ENCODE assay signal across 25 cellular contexts in the genomic region with DNA sequence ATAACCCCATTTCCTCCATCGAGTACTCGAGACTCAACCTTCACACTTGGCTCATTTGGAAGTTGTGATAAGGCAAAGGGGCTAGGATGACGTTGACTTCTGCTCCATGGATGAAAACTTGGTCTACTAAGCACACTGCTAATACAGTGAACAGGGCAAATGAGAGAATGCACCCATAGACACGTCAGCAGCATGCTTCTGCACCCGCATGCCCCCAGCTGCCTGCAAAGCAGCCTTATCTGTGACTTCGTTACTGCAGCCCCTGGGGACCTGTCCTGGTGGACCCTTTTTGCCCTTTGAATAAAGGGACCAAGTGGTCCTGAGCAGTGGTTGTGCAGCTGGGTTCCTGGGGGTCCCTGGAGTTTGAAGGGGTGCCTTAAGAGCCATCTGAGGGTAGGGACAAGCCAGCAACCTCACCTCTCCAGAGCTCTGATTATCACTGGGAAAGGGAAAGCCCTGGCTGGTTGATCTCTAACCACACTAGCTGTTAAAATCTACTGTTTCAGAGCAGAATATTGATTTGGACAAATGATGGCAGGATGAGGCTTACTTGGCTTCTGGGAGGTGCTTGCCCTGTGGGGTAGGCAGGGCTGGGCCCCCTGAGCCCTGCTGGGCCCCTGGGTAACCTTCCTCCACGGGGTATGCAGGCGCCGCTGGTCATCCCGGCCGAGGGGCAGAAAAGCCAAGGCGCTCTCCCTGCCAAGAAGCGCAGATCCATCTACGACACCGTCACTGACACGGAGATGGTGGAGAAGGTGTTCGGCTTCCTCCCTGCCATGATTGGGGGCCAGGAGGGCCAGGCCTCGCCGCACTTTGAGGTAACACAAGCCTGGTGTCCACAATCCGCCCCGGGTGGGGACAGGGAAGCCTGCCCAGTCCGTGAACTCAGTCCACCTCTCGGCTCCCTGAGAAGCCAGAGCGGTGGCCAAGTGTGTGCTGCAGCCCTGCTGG. TPM values are rescaled to one million over a fixed set of nuclear protein-coding genes. Genes with fewer than 3 reads are reported as not detected.
A peak's percentile ranks its signal among the peaks of the same experiment; 100 is the strongest.
DNase-seq lines count a peak whose midpoint lies in the region; ATAC-seq and TF ChIP-seq lines count a peak whose summit lies in the region.
"Had no signal": no experiment of that assay in that cellular context is flagged by ENCODE, and none has a peak within 500 bp of the region (broad histone marks: within the 10 kb centered on the region; RNA-seq: fewer than 3 reads in every experiment).

No MANE protein-coding gene starts in this region.

- DNase-seq in cardiac septum (ENCODE audit: low spot score) (peak; percentile 41), Right ventricle myocardium superior (no peak), coronary artery (ENCODE audit: low spot score) (peak; percentile 65), neuronal stem cell (ENCODE audit: low spot score) (no peak), ureter (ENCODE audit: low spot score) (peak; percentile 29), nephron progenitor cell (no peak), DMS79 (lab: John Stamatoyannopoulos, UW) (no peak)
- DNase-seq: activated CD8-positive, alpha-beta T cell treated with anti-CD3 and anti-CD28 coated beads, Interleukin-2, amount 10 ng/mL, durations not matched to agents 7 days and 5 days; activated T-cell treated with anti-CD3 and anti-CD28 coated beads, Interleukin-2, amount 50 U/mL, for 4 hours; erythroblast; foreskin fibroblast; NCI-H1048; NCI-H187 treated with DMSO at 0.1 percent for 48 hours; NCI-H2227 treated with DMSO at 0.1 percent for 48 hours; NCI-H748 treated with DMSO at 0.1 percent for 48 hours; SHP77; SW 1271 had no signal

- no peak overlapping the region for H3K4me2 ChIP-seq in neuronal stem cell (ENCODE audit: insufficient read depth, low read length, poor library complexity, severe bottlenecking)

- peaks cover 0 to 7% (median 0%) of the 10 kb centered on the region in 3 experiments for H3K27me3 ChIP-seq in neuronal stem cell (ENCODE audit: control insufficient read depth in 3 of 3, insufficient read depth in 3 of 3, low read depth in 1 of 3, low read length in 3 of 3)

- no CpG with 5 or more reads among the region's 24 CpGs for WGBS in neuronal stem cell (ENCODE audit: extremely low coverage in 2 of 2, insufficient read length in 2 of 2, insufficient replicate concordance in 1 of 2), 2 donors

- no peak overlapping the region for H3K14ac ChIP-seq in neuronal stem cell (ENCODE audit: low read length)

- no peaks in the 10 kb centered on the region for H3K4me1 ChIP-seq in neuronal stem cell (ENCODE audit: control insufficient read depth in 2 of 2, insufficient read depth in 1 of 2, low read depth in 1 of 2, low read length in 2 of 2)

- H3K4me3 Mint-ChIP-seq in nephron progenitor cell: no peak overlapping the region
- H3K4me3 Mint-ChIP-seq: activated CD8-positive, alpha-beta T cell treated with anti-CD3 and anti-CD28 coated beads, Interleukin-2, amount 10 ng/mL, durations not matched to agents 7 days and 5 days; activated naive CD8-positive, alpha-beta T cell; activated T-cell treated with anti-CD3 and anti-CD28 coated beads, Interleukin-2, amount 50 U/mL, for 4 hours had no signal

- H3K4me3 ChIP-seq in coronary artery: no peak overlapping the region
- H3K4me3 ChIP-seq in neuronal stem cell (ENCODE audit: low read length in 2 of 2): no peak overlapping the region

- H4K8ac ChIP-seq in neuronal stem cell (ENCODE audit: low read depth, low read length): no peak overlapping the region

- peak overlapping the region; percentile 35 for H3K23ac ChIP-seq in neuronal stem cell (ENCODE audit: low read depth, low read length, poor library complexity)

- H3K36me3 ChIP-seq in neuronal stem cell (replicated peaks in 1 of 2; ENCODE audit: control insufficient read depth in 2 of 2, insufficient read depth in 2 of 2, low read length in 2 of 2): no peaks in the 10 kb centered on the region

- no peaks in the 10 kb centered on the region for H3K79me1 ChIP-seq in neuronal stem cell (ENCODE audit: low read depth, low read length)

- no peak overlapping the region for H2AFZ ChIP-seq in neuronal stem cell (ENCODE audit: low read length)

- no peak overlapping the region for H2BK120ac ChIP-seq in neuronal stem cell (ENCODE audit: low read depth, low read length)

- peak overlapping the region; percentile 38 for H2AK5ac ChIP-seq in neuronal stem cell (ENCODE audit: low read depth, low read length)

- peaks cover 17% of the 10 kb centered on the region for H3K9me3 Mint-ChIP-seq in nephron progenitor cell

- H3K27me3 Mint-ChIP-seq in nephron progenitor cell (ENCODE audit: low read depth, poor library complexity): peaks cover 19% of the 10 kb centered on the region
- H3K27me3 Mint-ChIP-seq: activated naive CD8-positive, alpha-beta T cell had no signal

- peak overlapping the region; percentile 84 for H2BK12ac ChIP-seq in neuronal stem cell (ENCODE audit: low read length)

- H3K36me3 Mint-ChIP-seq in nephron progenitor cell (ENCODE audit: low read depth): no peaks in the 10 kb centered on the region

- intact Hi-C loops in cardiac septum (cut with DNase I): no loop called here
- intact Hi-C loops in Right ventricle myocardium superior (cut with DNase I): no loop called here

- H4K91ac ChIP-seq in neuronal stem cell (ENCODE audit: low read depth, low read length, poor library complexity): no peak overlapping the region

- no peak overlapping the region for H3K27ac Mint-ChIP-seq in nephron progenitor cell
- H3K27ac Mint-ChIP-seq: activated CD8-positive, alpha-beta T cell treated with anti-CD3 and anti-CD28 coated beads, Interleukin-2, amount 10 ng/mL, durations not matched to agents 7 days and 5 days; activated naive CD8-positive, alpha-beta T cell had no signal

- no peak overlapping the region for H2BK5ac ChIP-seq in neuronal stem cell (ENCODE audit: low read length)

- no peak overlapping the region for H3K9ac ChIP-seq in neuronal stem cell (ENCODE audit: low read depth, low read length, poor library complexity)

- H3K18ac ChIP-seq in neuronal stem cell (ENCODE audit: low read length): no peak overlapping the region

- H3K27ac ChIP-seq in coronary artery: no peak overlapping the region
- no peak overlapping the region for H3K27ac ChIP-seq in neuronal stem cell (replicated peaks; ENCODE audit: low read length)

- H3K4ac ChIP-seq in neuronal stem cell (ENCODE audit: low read length): no peak overlapping the region

- peaks cover 0 to 4% of the 10 kb centered on the region in 2 donors for H3K9me3 ChIP-seq in neuronal stem cell (replicated peaks in 1 of 2; ENCODE audit: control insufficient read depth in 2 of 2, insufficient read depth in 1 of 2, low read depth in 1 of 2, low read length in 2 of 2)

- H3K4me1 Mint-ChIP-seq in nephron progenitor cell: no peaks in the 10 kb centered on the region

- TF ChIP-seq CTCF in coronary artery (IDR thresholded peaks at IDR 0.05): no peak
- no peak for TF ChIP-seq CTCF in nephron progenitor cell (IDR thresholded peaks at IDR 0.05)

- peak overlapping the region; percentile 54 for H2BK15ac ChIP-seq in neuronal stem cell (ENCODE audit: low read length)

- ATAC-seq in Right ventricle myocardium superior (ENCODE audit: poor library complexity) (no peak), GM18517 (IDR thresholded peaks at IDR 0.05; ENCODE audit: unreplicated experiment) (no peak)
- ATAC-seq: activated CD4-positive, CD25-positive, alpha-beta regulatory T cell treated with anti-CD3 and anti-CD28 coated beads, Interleukin-2, amount 50 U/mL, for 24 hours; activated T-cell treated with anti-CD3 and anti-CD28 coated beads, Interleukin-2, amount 50 U/mL, for 4 hours had no signal

RNA-seq across cellular contexts. Expression of a gene that starts 37.6 kb away (rescaled TPM):
- total RNA-seq in cardiac septum (0.19 TPM), Right ventricle myocardium superior (not detected), ureter (not detected)
- polyA plus RNA-seq in neuronal stem cell (2013, experiment 1 of 2): 0.06 TPM
- polyA plus RNA-seq in neuronal stem cell (2013, experiment 2 of 2): 0.04 TPM
- total RNA-seq: activated CD8-positive, alpha-beta T cell treated with anti-CD3 and anti-CD28 coated beads, Interleukin-2, amount 10 ng/mL, durations not matched to agents 7 days and 5 days; activated T-cell treated with anti-CD3 and anti-CD28 coated beads, Interleukin-2, amount 50 U/mL, for 4 hours; G401; LHCN-M2; lung microvascular endothelial cell; myocyte; omental fat pad had no signal

Comparison
In these comparisons a context has a peak if more than half of its experiments do, and no peak if none do; other contexts are left out.
1. DNase-seq: peak in cardiac septum (single experiment), coronary artery (single experiment) and ureter (single experiment); none in Right ventricle myocardium superior (single experiment), neuronal stem cell (single experiment), nephron progenitor cell (single experiment) and DMS79 (single experiment).